21 cellular contexts compared by ENCODE assay signal in the genomic region with DNA sequence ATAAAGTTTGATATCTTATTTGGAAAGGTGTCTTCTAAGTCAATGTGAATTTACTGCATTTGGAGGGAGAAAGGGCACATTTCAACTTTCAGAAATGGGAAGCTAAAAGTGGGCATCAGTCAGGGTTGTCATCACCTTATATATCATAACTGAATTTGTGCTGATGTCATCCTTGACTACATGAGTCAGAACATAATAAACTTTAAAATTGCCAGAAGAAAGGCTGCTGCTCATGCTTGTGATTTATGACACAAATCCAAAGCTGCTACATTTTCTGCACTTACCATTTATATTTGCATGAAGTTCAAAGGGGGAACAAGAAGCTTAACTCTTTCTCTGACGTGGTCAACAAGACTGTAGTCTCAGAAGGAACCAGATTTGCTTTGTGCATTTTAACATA.
DNase-seq lines count a peak whose midpoint lies in the region; ATAC-seq and TF ChIP-seq lines count a peak whose summit lies in the region.
"Had no signal": no experiment of that assay in that cellular context is flagged by ENCODE, and none has a peak within 500 bp of the region (broad histone marks: within the 10 kb centered on the region; RNA-seq: fewer than 3 reads in every experiment).

No MANE protein-coding gene starts in this region.

- ATAC-seq in foreskin keratinocyte = peak; percentile 65
- no peak for ATAC-seq in GM19351 (IDR thresholded peaks at IDR 0.05; ENCODE audit: unreplicated experiment)
- ATAC-seq in stimulated activated naive CD8-positive, alpha-beta T cell treated with anti-CD3 and anti-CD28 coated beads, Interleukin-15, amount 100 ng/mL, for 72 hours = no peak

- no peak overlapping the region for H3K4me3 Mint-ChIP-seq in stimulated activated naive CD8-positive, alpha-beta T cell treated with anti-CD3 and anti-CD28 coated beads, Interleukin-15, amount 100 ng/mL, for 72 hours
- H3K4me3 Mint-ChIP-seq: CD14-positive monocyte; T-helper 2 cell treated with Interferon-gamma antibody and Interleukin-4, amounts not matched to agents 5 μg/mL and 100 μg/mL, for 36 hours had no signal

- H3K27ac Mint-ChIP-seq in stimulated activated naive CD8-positive, alpha-beta T cell treated with anti-CD3 and anti-CD28 coated beads, Interleukin-15, amount 100 ng/mL, for 72 hours = peak overlapping the region in 1 of 2 donors; percentile 56
- H3K27ac Mint-ChIP-seq: CD14-positive monocyte; T-helper 2 cell treated with Interferon-gamma antibody and Interleukin-4, amounts not matched to agents 5 μg/mL and 100 μg/mL, for 36 hours had no signal

- H3K27ac ChIP-seq in foreskin keratinocyte = no peak overlapping the region
- H3K27ac ChIP-seq: HL-60, Peyer's patch had no signal

- no peaks in the 10 kb centered on the region for H3K4me1 ChIP-seq in foreskin keratinocyte
- H3K4me1 ChIP-seq: HAP-1, Peyer's patch had no signal

- TF ChIP-seq CTCF in foreskin keratinocyte (conservative IDR thresholded peaks at IDR 0.05) = no peak

- no peaks in the 10 kb centered on the region for H3K27me3 Mint-ChIP-seq in stimulated activated naive CD8-positive, alpha-beta T cell treated with anti-CD3 and anti-CD28 coated beads, Interleukin-15, amount 100 ng/mL, for 72 hours

- no peaks in the 10 kb centered on the region for H3K27me3 ChIP-seq in foreskin keratinocyte
- H3K27me3 ChIP-seq: Peyer's patch had no signal

- DNase-seq in NCI-H446 treated with DMSO at 0.1 percent for 48 hours (lab: John Stamatoyannopoulos, UW) (peak; percentile 9), NCI-H446 (lab: John Stamatoyannopoulos, UW) (no peak), CD1c-positive myeloid dendritic cell (ENCODE audit: extremely low spot score) (peak; percentile 11), NOMO-1 treated with DMSO at 0.1 percent for 48 hours (lab: John Stamatoyannopoulos, UW; ENCODE audit: unreplicated experiment) (peak; percentile 51), foreskin keratinocyte (peak in 1 of 2 donors; percentile 29), NCI-H2029 treated with DMSO at 0.1 percent for 48 hours (lab: John Stamatoyannopoulos, UW) (no peak)
- DNase-seq in stimulated activated naive CD8-positive, alpha-beta T cell treated with anti-CD3 and anti-CD28 coated beads, Interleukin-15, amount 100 ng/mL, for 72 hours = no peak
- DNase-seq: DMS79, GDM1, KG1, NCI-H1417 treated with DMSO at 0.1 percent for 48 hours, NCI-H2081 treated with DMSO at 0.1 percent for 48 hours, NCI-H2227 treated with DMSO at 0.1 percent for 48 hours, NCI-H526 treated with DMSO at 0.1 percent for 48 hours, Peyer's patch, SHP77 treated with DMSO at 0.1 percent for 48 hours had no signal

- no peaks in the 10 kb centered on the region for H3K9me3 Mint-ChIP-seq in stimulated activated naive CD8-positive, alpha-beta T cell treated with anti-CD3 and anti-CD28 coated beads, Interleukin-15, amount 100 ng/mL, for 72 hours
- H3K9me3 Mint-ChIP-seq: T-helper 2 cell treated with Interferon-gamma antibody and Interleukin-4, amounts not matched to agents 5 μg/mL and 100 μg/mL, for 36 hours had no signal

- H3K4me1 Mint-ChIP-seq in stimulated activated naive CD8-positive, alpha-beta T cell treated with anti-CD3 and anti-CD28 coated beads, Interleukin-15, amount 100 ng/mL, for 72 hours = no peaks in the 10 kb centered on the region
- H3K4me1 Mint-ChIP-seq: CD14-positive monocyte had no signal

Comparison
In these comparisons a context has a peak if more than half of its experiments do, and no peak if none do; other contexts are left out.
1. DNase-seq: peak in NCI-H446 treated with DMSO at 0.1 percent for 48 hours (single experiment), CD1c-positive myeloid dendritic cell (single experiment) and NOMO-1 treated with DMSO at 0.1 percent for 48 hours (single experiment); none in NCI-H446 (0 of 2), NCI-H2029 treated with DMSO at 0.1 percent for 48 hours (single experiment) and stimulated activated naive CD8-positive, alpha-beta T cell treated with anti-CD3 and anti-CD28 coated beads, Interleukin-15, amount 100 ng/mL, for 72 hours (0 of 2).